24 cellular contexts compared by ENCODE assay signal in the genomic region with DNA sequence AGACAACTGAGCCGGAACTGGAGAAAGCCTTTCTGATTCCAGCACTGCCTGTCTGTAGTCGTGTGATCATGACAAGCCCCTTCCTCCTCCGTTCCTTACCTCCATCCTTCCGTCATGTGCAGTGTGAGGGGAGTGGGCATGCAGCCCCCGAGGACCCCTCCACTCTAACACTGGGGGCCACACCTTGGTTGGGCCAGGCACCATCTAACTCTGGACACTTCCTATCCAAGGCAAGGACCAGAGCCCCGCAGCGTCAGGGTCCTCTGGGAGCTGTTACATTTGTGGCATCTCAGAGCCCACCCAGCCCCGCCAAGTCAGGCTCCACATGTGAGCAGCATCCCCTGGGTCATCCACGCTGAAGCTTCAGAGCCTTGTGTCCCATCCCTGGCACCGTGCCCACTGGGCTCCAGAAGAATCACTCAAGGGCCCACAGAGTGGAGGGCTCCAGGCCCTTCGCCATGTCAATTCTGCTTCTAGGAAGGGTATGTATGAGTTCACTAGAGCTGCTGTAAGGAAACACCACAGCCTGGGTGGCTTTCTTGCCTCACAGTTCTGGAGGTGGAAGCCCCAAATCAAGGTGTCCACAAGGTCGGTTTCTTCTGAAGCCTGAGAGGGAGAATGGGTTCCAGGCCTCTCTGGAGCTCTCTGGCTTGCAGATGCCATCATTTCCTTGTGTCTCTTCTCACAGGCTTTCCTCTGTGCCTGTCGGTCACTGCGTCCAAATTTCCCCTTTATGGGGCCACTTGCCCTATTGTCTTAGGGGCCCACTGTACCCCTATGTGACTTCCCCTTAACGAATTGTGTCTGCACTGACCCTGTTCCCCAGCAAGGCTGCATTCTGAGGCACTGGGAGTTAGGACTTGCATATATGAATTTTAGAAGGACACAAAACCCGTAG.
"Had no signal": no experiment of that assay in that cellular context is flagged by ENCODE, and none has a peak within 500 bp of the region (broad histone marks: within the 10 kb centered on the region; RNA-seq: fewer than 3 reads in every experiment).

No MANE protein-coding gene starts in this region.

- H3K36me3 ChIP-seq: left lung, neutrophil, pancreas had no signal

- H3K27me3 ChIP-seq: pancreas had no signal

- H3K27ac Mint-ChIP-seq: activated CD4-positive, alpha-beta T cell treated with anti-CD3 and anti-CD28 coated beads for 36 hours; activated naive CD4-positive, alpha-beta T cell treated with anti-CD3 and anti-CD28 coated beads, Interleukin-2, amount 10 ng/mL, durations not matched to agents 7 days and 5 days; activated T-cell treated with anti-CD3 and anti-CD28 coated beads, Interleukin-2, amount 50 U/mL, for 72 hours; natural killer cell; stimulated activated memory B cell treated with anti-CD40 and anti-IgM and Interleukin-4, amounts not matched to agents 10 μg/mL and 1 μg/mL and 100 μg/mL, for 72 hours; T-cell; T-helper 2 cell treated with Interferon-gamma antibody and Interleukin-4, amounts not matched to agents 5 μg/mL and 100 μg/mL, for 36 hours; WTC11 had no signal

- H3K4me1 ChIP-seq: left lung, pancreas, psoas muscle had no signal

- H3K4me3 Mint-ChIP-seq: activated CD4-positive, alpha-beta T cell treated with anti-CD3 and anti-CD28 coated beads for 36 hours; activated naive CD4-positive, alpha-beta T cell treated with anti-CD3 and anti-CD28 coated beads, Interleukin-2, amount 10 ng/mL, durations not matched to agents 7 days and 5 days; activated T-cell treated with anti-CD3 and anti-CD28 coated beads, Interleukin-2, amount 50 U/mL, for 72 hours; natural killer cell; stimulated activated memory B cell treated with anti-CD40 and anti-IgM and Interleukin-4, amounts not matched to agents 10 μg/mL and 1 μg/mL and 100 μg/mL, for 72 hours; T-cell; T-helper 2 cell treated with Interferon-gamma antibody and Interleukin-4, amounts not matched to agents 5 μg/mL and 100 μg/mL, for 36 hours; WTC11 had no signal

- H3K36me3 Mint-ChIP-seq: activated naive CD4-positive, alpha-beta T cell treated with anti-CD3 and anti-CD28 coated beads, Interleukin-2, amount 10 ng/mL, durations not matched to agents 7 days and 5 days; T-cell had no signal

- H3K4me1 Mint-ChIP-seq: activated naive CD4-positive, alpha-beta T cell treated with anti-CD3 and anti-CD28 coated beads, Interleukin-2, amount 10 ng/mL, durations not matched to agents 7 days and 5 days had no signal

- ATAC-seq: activated CD4-positive, alpha-beta T cell treated with anti-CD3 and anti-CD28 coated beads for 36 hours; activated T-cell treated with anti-CD3 and anti-CD28 coated beads, Interleukin-2, amount 50 U/mL, for 72 hours; esophagus mucosa; left lung; pancreas; psoas muscle; right cardiac atrium; stimulated activated memory B cell treated with anti-CD40 and anti-IgM and Interleukin-4, amounts not matched to agents 10 μg/mL and 1 μg/mL and 100 μg/mL, for 72 hours; T-cell had no signal

- H3K27ac ChIP-seq: left lung, neutrophil, pancreas, psoas muscle had no signal

- H3K9me3 ChIP-seq: neutrophil had no signal

- H3K4me3 ChIP-seq: left lung, lung, pancreas, psoas muscle had no signal

- DNase-seq: activated CD4-positive, alpha-beta T cell treated with anti-CD3 and anti-CD28 coated beads for 36 hours; activated CD4-positive, alpha-beta T cell treated with anti-CD3 and anti-CD28 coated beads, Interleukin-2, amount 50 U/mL, for 4 hours; activated effector memory CD4-positive, alpha-beta T cell treated with Interleukin-2 at 50 U/mL for 16 hours; activated naive CD4-positive, alpha-beta T cell treated with anti-CD3 and anti-CD28 coated beads, Interleukin-2, amount 10 ng/mL, durations not matched to agents 7 days and 5 days; activated T-cell treated with anti-CD3 and anti-CD28 coated beads, Interleukin-2, amount 50 U/mL, for 72 hours; amygdala; effector CD8-positive, alpha-beta T cell; foreskin melanocyte; kidney; left lung; midbrain; natural killer cell; pancreas; psoas muscle; right cardiac atrium; stimulated activated CD4-positive, alpha-beta T cell treated with anti-CD3 and anti-CD28 coated beads, Interleukin-2, amount 100 ng/mL, for 24 hours; trophoblast cell had no signal
